Comparison of ENCODE assay signal across 20 cellular contexts in genomic region chr1:55002686-55003085, GRCh38. TPM values are rescaled to one million over a fixed set of nuclear protein-coding genes. Genes with fewer than 3 reads are reported as not detected.
DNase-seq lines count a peak whose midpoint lies in the region; ATAC-seq, FAIRE-seq and TF ChIP-seq lines count a peak whose summit lies in the region.
"Had no signal": no experiment of that assay in that cellular context is flagged by ENCODE, and none has a peak within 500 bp of the region (broad histone marks: within the 10 kb centered on the region; RNA-seq: fewer than 3 reads in every experiment).

No MANE protein-coding gene starts in this region.

- H3K9ac ChIP-seq in GM12878 (ENCODE audit: control insufficient read depth, insufficient read depth, low read length) (no peak overlapping the region), kidney (ENCODE audit: low read length in 2 of 2) (no peak overlapping the region)
- H3K9ac ChIP-seq: KMS-11 had no signal

- no peak for TF ChIP-seq EP300 in GM12878 (IDR thresholded peaks at IDR 0.05; ENCODE audit: borderline replicate concordance in 1 of 2, control insufficient read depth in 1 of 2, low read depth in 2 of 2, low read length in 2 of 2)

- SMC1A ChIA-PET in GM12878 (lab: Charles Lee; ENCODE audit: uncharacterized antibody, unreplicated experiment), result interaction anchor here (1.0 to 2.8 kb wide), 4 partner anchors 19 to 170 kb away, joined by 3 to 12 read pairs (median 3); no protein-coding TSS in a partner anchor

- DNase-seq in GM12878 (ENCODE audit: low read depth, low spot score) (no peak), kidney (no peak), cortex of kidney (lab: John Stamatoyannopoulos, UW) (no peak), SHP77 treated with DMSO at 0.1 percent for 48 hours (lab: John Stamatoyannopoulos, UW) (no peak), NCI-H2171 (lab: John Stamatoyannopoulos, UW) (no peak)
- DNase-seq: BE2C; CD4-positive, alpha-beta memory T cell; DMS153; DMS79 treated with DMSO at 0.1 percent for 48 hours; EL; HCEC 1CT had no signal

- H3K36me3 ChIP-seq in HEK293 (ENCODE audit: control insufficient read depth in 2 of 2, insufficient read depth in 1 of 2, low read length in 2 of 2) (no peaks in the 10 kb centered on the region), GM12878 (ENCODE audit: control insufficient read depth in 2 of 2, insufficient read depth in 2 of 2, low read length in 1 of 2) (no peaks in the 10 kb centered on the region), kidney (ENCODE audit: control insufficient read depth in 1 of 2, insufficient read depth in 2 of 2, low read length in 2 of 2) (peaks cover 0 to 4% of the 10 kb centered on the region in 2 donors)
- H3K36me3 ChIP-seq: BE2C had no signal

- no peaks in the 10 kb centered on the region for H3K79me2 ChIP-seq in GM12878 (ENCODE audit: control insufficient read depth, insufficient read depth, low read length)

- BruUV-seq in GM12878 (replicated peaks; lab: Mats Ljungman, UMichigan), result no TSS peak

- no peak overlapping the region for H2AFZ ChIP-seq in GM12878 (ENCODE audit: control insufficient read depth, low read depth, low read length)

- peak; percentile 49 for FAIRE-seq in GM12878 (lab: Jason Lieb, UNC)
- no peak for FAIRE-seq in kidney (lab: Jason Lieb, UNC)
- FAIRE-seq: A549, G401.6 had no signal

- H3K9me3 ChIP-seq in HEK293 (ENCODE audit: control insufficient read depth, insufficient read depth, low read depth, low read length), result no peaks in the 10 kb centered on the region
- H3K9me3 ChIP-seq in GM12878 (replicated peaks; ENCODE audit: control insufficient read depth, insufficient read depth, low read length), result no peaks in the 10 kb centered on the region
- H3K9me3 ChIP-seq in kidney (ENCODE audit: control insufficient read depth in 1 of 2, low read length in 2 of 2), result no peaks in the 10 kb centered on the region
- H3K9me3 ChIP-seq: A549, BE2C had no signal

- intact Hi-C loops in GM12878 (cut with micrococcal nuclease; ENCODE audit: unreplicated experiment) (no loop called here), kidney (cut with DNase I) (no loop called here)

- TF ChIP-seq POLR2A in GM12878 (IDR thresholded peaks at IDR 0.05; ENCODE audit: low read depth, low read length), result no peak

- CTCF ChIA-PET in HEK293 (lab: Yijun Ruan, JAX), result interaction anchor here (0.6 to 2.5 kb wide), 5 partner anchors 19 to 178 kb away, joined by 3 to 12 read pairs (median 4); no protein-coding TSS in a partner anchor
- CTCF ChIA-PET in GM12878 (lab: Yijun Ruan, JAX), result interaction anchor here (1.0 to 19.5 kb wide), 4 partner anchors 8 to 54 kb away, joined by 3 to 436 read pairs (median 6); no protein-coding TSS in a partner anchor

- peaks cover 0 to 5% of the 10 kb centered on the region in 2 experiments for H3K27me3 ChIP-seq in GM12878 (replicated peaks in 1 of 2; ENCODE audit: control insufficient read depth in 2 of 2, insufficient read depth in 2 of 2, low read length in 1 of 2)
- H3K27me3 ChIP-seq: BE2C had no signal

- H3K4me2 ChIP-seq in GM12878 (ENCODE audit: control insufficient read depth, insufficient read depth), result no peak overlapping the region
- H3K4me2 ChIP-seq: A549, KMS-11 had no signal

- POLR2A ChIA-PET in HEK293 (lab: Yijun Ruan, JAX), result no interaction called here
- POLR2A ChIA-PET in GM12878 (lab: Charles Lee), result no interaction called here

- ATAC-seq in GM12878, result no peak
- ATAC-seq: A549 had no signal

- WGBS in GM12878 (ENCODE audit: insufficient coverage, insufficient replicate concordance, low lambda C conversion rate, missing lambda C conversion rate), result 11% methylated on average over 2 of the region's 2 CpGs

- TF ChIP-seq CTCF in HEK293 (tag by site-specific recombination; IDR thresholded peaks at IDR 0.05) (no peak), GM12878 (IDR thresholded peaks at IDR 0.05 in 2 of 3, conservative IDR thresholded peaks at IDR 0.05 in 1 of 3; ENCODE audit: control insufficient read depth in 2 of 3, extremely low read depth in 1 of 3, insufficient read depth in 1 of 3, low read depth in 3 of 3, low read length in 3 of 3) (no peak), kidney (IDR thresholded peaks at IDR 0.05; ENCODE audit: borderline replicate concordance, extremely low read depth, insufficient read depth) (no peak)

- in situ Hi-C loops in GM12878 (cut with MboI), result no loop called here

- H4K20me1 ChIP-seq in GM12878 (ENCODE audit: control insufficient read depth, insufficient read depth), result no peaks in the 10 kb centered on the region

- RAD21 ChIA-PET in GM12878 (lab: Charles Lee; ENCODE audit: unreplicated experiment), result interaction anchor here (1.1 to 1.7 kb wide), 2 partner anchors 52 to 58 kb away, joined by 3 to 5 read pairs; no protein-coding TSS in a partner anchor

- TF ChIP-seq RAD21 in GM12878 (IDR thresholded peaks at IDR 0.05; ENCODE audit: insufficient read depth, low read depth, low read length), result no peak

- H3K27ac ChIP-seq in HEK293 (ENCODE audit: extremely low read depth, low read depth, low read length) (no peak overlapping the region), GM12878 (ENCODE audit: control insufficient read depth, insufficient read depth) (no peak overlapping the region), kidney (ENCODE audit: low read depth in 2 of 2, low read length in 2 of 2) (no peak overlapping the region)
- H3K27ac ChIP-seq: A549, C4-2B, HL-60, KMS-11 had no signal

- no peak overlapping the region for H3K4me3 ChIP-seq in HEK293 (ENCODE audit: low read depth, low read length)
- no peak overlapping the region for H3K4me3 ChIP-seq in GM12878
- H3K4me3 ChIP-seq in kidney (ENCODE audit: low read length in 2 of 2), result peak overlapping the region; percentile 11 to 60
- H3K4me3 ChIP-seq: A549 had no signal

- no peaks in the 10 kb centered on the region for H3K4me1 ChIP-seq in HEK293 (ENCODE audit: control insufficient read depth, insufficient read depth, low read length)
- no peaks in the 10 kb centered on the region for H3K4me1 ChIP-seq in GM12878 (ENCODE audit: control insufficient read depth, insufficient read depth, low read length)
- peaks cover 0 to 7% of the 10 kb centered on the region in 2 donors for H3K4me1 ChIP-seq in kidney (ENCODE audit: control insufficient read depth in 1 of 2, insufficient read depth in 1 of 2, low read depth in 1 of 2, low read length in 2 of 2)
- H3K4me1 ChIP-seq: A549, BE2C had no signal

RNA-seq across cellular contexts. Expression of gene BSND, which starts 4.0 kb away (rescaled TPM):
- not detected in 2 replicates for total RNA-seq in GM12878 (2013; cell fraction: nucleolus; rRNA removed)
- not detected in 2 replicates for total RNA-seq in GM12878 (2014; rRNA removed)
- total RNA-seq in GM12878 (2014; rRNA removed; fragmentation: Illumina TruSeq; extraction: Trizol), result not detected in 2 replicates
- 0.03 TPM in 1 of 2 replicates, not detected in the other for total RNA-seq in GM12878 (2021)
- polyA plus RNA-seq in GM12878 (2011; ENCODE audit: low read depth), result not detected
- not detected in 2 replicates for polyA plus RNA-seq in GM12878 (2011; rRNA removed)
- polyA plus RNA-seq in GM12878 (2011; cell fraction: cytosol; rRNA removed), result 0.01 TPM in 1 of 2 replicates, not detected in the other
- polyA plus RNA-seq in GM12878 (2011; cell fraction: nucleus; rRNA removed), result 0.03 TPM in 1 of 2 replicates, not detected in the other
- 0.03 TPM in 1 of 2 replicates, not detected in the other for polyA plus RNA-seq in GM12878 (2012)
- polyA plus RNA-seq in GM12878 (2014; fragmentation: Illumina TruSeq; extraction: Trizol), result not detected in 2 replicates
- not detected for polyA plus RNA-seq in GM12878 (2014; fragmentation: Nextera tagmentation; extraction: Ambion mirVana)
- polyA plus RNA-seq in GM12878 (2014; rRNA removed), result 0.01 TPM in 1 of 2 replicates, not detected in the other
- not detected for polyA plus RNA-seq in GM12878 (2016; fragmentation: Nextera tagmentation; extraction: Ambion mirVana)
- polyA minus RNA-seq in GM12878 (2011; rRNA and poly(A)+ RNA removed), result not detected in 2 replicates
- polyA minus RNA-seq in GM12878 (2011; cell fraction: cytosol; rRNA and poly(A)+ RNA removed), result not detected in 2 replicates
- not detected in 2 replicates for polyA minus RNA-seq in GM12878 (2011; cell fraction: nucleus; rRNA and poly(A)+ RNA removed)
- total RNA-seq in kidney, result 1.4 TPM
- 22.7 TPM for polyA plus RNA-seq in kidney (ENCODE audit: insufficient read depth, low read depth, low replicate concordance)
- total RNA-seq: CD4-positive, alpha-beta memory T cell; H4 had no signal
- polyA plus RNA-seq: A549; AG04450; CD4-positive, alpha-beta memory T cell; IgD-negative memory B cell had no signal

RNA-seq across cellular contexts. Expression of gene TMEM61, which starts 22.3 kb away (rescaled TPM):
- not detected in 2 replicates for total RNA-seq in GM12878 (2013; cell fraction: nucleolus; rRNA removed)
- not detected in 2 replicates for total RNA-seq in GM12878 (2014; rRNA removed)
- total RNA-seq in GM12878 (2014; rRNA removed; fragmentation: Illumina TruSeq; extraction: Trizol), result not detected in 2 replicates
- not detected in 2 replicates for total RNA-seq in GM12878 (2021)
- polyA plus RNA-seq in GM12878 (2011; ENCODE audit: low read depth), result not detected
- polyA plus RNA-seq in GM12878 (2011; rRNA removed), result not detected in 2 replicates
- not detected in 2 replicates for polyA plus RNA-seq in GM12878 (2011; cell fraction: cytosol; rRNA removed)
- not detected in 2 replicates for polyA plus RNA-seq in GM12878 (2011; cell fraction: nucleus; rRNA removed)
- polyA plus RNA-seq in GM12878 (2012), result not detected in 2 replicates
- not detected in 2 replicates for polyA plus RNA-seq in GM12878 (2014; fragmentation: Illumina TruSeq; extraction: Trizol)
- polyA plus RNA-seq in GM12878 (2014; fragmentation: Nextera tagmentation; extraction: Ambion mirVana), result not detected
- polyA plus RNA-seq in GM12878 (2014; rRNA removed), result not detected in 2 replicates
- not detected for polyA plus RNA-seq in GM12878 (2016; fragmentation: Nextera tagmentation; extraction: Ambion mirVana)
- polyA minus RNA-seq in GM12878 (2011; rRNA and poly(A)+ RNA removed), result not detected in 2 replicates
- polyA minus RNA-seq in GM12878 (2011; cell fraction: cytosol; rRNA and poly(A)+ RNA removed), result not detected in 2 replicates
- polyA minus RNA-seq in GM12878 (2011; cell fraction: nucleus; rRNA and poly(A)+ RNA removed), result not detected in 2 replicates
- 7.0 TPM for total RNA-seq in kidney
- polyA plus RNA-seq in kidney (ENCODE audit: insufficient read depth, low read depth, low replicate concordance), result 42.7 TPM
- total RNA-seq: CD4-positive, alpha-beta memory T cell had no signal
- polyA plus RNA-seq: AG04450; CD4-positive, alpha-beta memory T cell; IgD-negative memory B cell had no signal

RNA-seq across cellular contexts. Expression of gene PCSK9, which starts 36.7 kb away (rescaled TPM):
- total RNA-seq in GM12878 (2013; cell fraction: nucleolus; rRNA removed), result not detected in 2 replicates
- total RNA-seq in GM12878 (2014; rRNA removed) (not detected in 2 replicates), GM12878 (2014; rRNA removed; fragmentation: Illumina TruSeq; extraction: Trizol) (not detected in 2 replicates), GM12878 (2021) (0.15 and 0.21 TPM in 2 replicates), kidney (0.28 TPM)
- not detected for polyA plus RNA-seq in GM12878 (2011; ENCODE audit: low read depth)
- polyA plus RNA-seq in GM12878 (2011; rRNA removed) (not detected in 2 replicates), GM12878 (2014; fragmentation: Illumina TruSeq; extraction: Trizol) (not detected in 2 replicates), GM12878 (2014; fragmentation: Nextera tagmentation; extraction: Ambion mirVana) (not detected), GM12878 (2014; rRNA removed) (not detected in 2 replicates), GM12878 (2016; fragmentation: Nextera tagmentation; extraction: Ambion mirVana) (under 1 TPM in 1 of 2 experiments, not detected in 1; 0.03 TPM), kidney (ENCODE audit: insufficient read depth, low read depth, low replicate concordance) (0.13 TPM)
- polyA plus RNA-seq in GM12878 (2011; cell fraction: cytosol; rRNA removed), result not detected in 2 replicates
- 0.04 and 0.07 TPM in 2 replicates for polyA plus RNA-seq in GM12878 (2011; cell fraction: nucleus; rRNA removed)
- polyA plus RNA-seq in GM12878 (2012), result not detected in 2 replicates
- polyA minus RNA-seq in GM12878 (2011; rRNA and poly(A)+ RNA removed), result not detected in 2 replicates
- polyA minus RNA-seq in GM12878 (2011; cell fraction: cytosol; rRNA and poly(A)+ RNA removed), result 2.1 and 2.6 TPM in 2 replicates
- polyA minus RNA-seq in GM12878 (2011; cell fraction: nucleus; rRNA and poly(A)+ RNA removed), result 0.12 and 0.57 TPM in 2 replicates
- total RNA-seq: CD4-positive, alpha-beta memory T cell had no signal
- polyA plus RNA-seq: CD4-positive, alpha-beta memory T cell; IgD-negative memory B cell had no signal

Comparison
In these comparisons a context has a peak if more than half of its experiments do, and no peak if none do; other contexts are left out.
1. H3K4me3 ChIP-seq: peak in kidney (2 of 2); none in HEK293 (single experiment) and GM12878 (single experiment).